Comparison of ENCODE assay signal across 8 cellular contexts in genomic region chr16:69105501-69106361, GRCh38. TPM values are rescaled to one million over a fixed set of nuclear protein-coding genes. Genes with fewer than 3 reads are reported as not detected.
DNase-seq lines count a peak whose midpoint lies in the region; ATAC-seq and TF ChIP-seq lines count a peak whose summit lies in the region.

HAS3 (plus strand) TSS chr16:69105653; CDS start chr16:69109396, 3,743 bp downstream.

- CTCF ChIA-PET in PC-3 (lab: Charles Lee), result interaction anchor here (0.6 to 0.7 kb wide), 2 partner anchors 49 to 203 kb away, joined by 3 read pairs; no protein-coding TSS in a partner anchor

- H3F3A ChIP-seq in PC-3 (ENCODE audit: low read length, unreplicated experiment), result peaks cover 6% of the 10 kb centered on the region

- peak within 1 kb of the TSS; percentile 71 for H2AFZ ChIP-seq in PC-3 (ENCODE audit: low read length)

- ATAC-seq in HG03045 (IDR thresholded peaks at IDR 0.05; ENCODE audit: unreplicated experiment) (peak; percentile 50), PC-3 (peak; percentile 67), GM18867 (IDR thresholded peaks at IDR 0.05; ENCODE audit: unreplicated experiment) (no peak)

- TSS peak; percentile 90 for BruUV-seq in PC-3 (replicated peaks; lab: Mats Ljungman, UMichigan)

- intact Hi-C loops in PC-3 (cut with micrococcal nuclease), result loop anchor here (1.0 to 2.0 kb wide), 4 partner anchors 32 to 258 kb away; no protein-coding TSS in a partner anchor

- POLR2A ChIA-PET in PC-3 (lab: Charles Lee; ENCODE audit: unreplicated experiment), result interaction anchor here (0.7 to 1.2 kb wide), 4 partner anchors 31 to 1179 kb away, joined by 3 to 5 read pairs (median 4); no protein-coding TSS in a partner anchor

- H3K27ac ChIP-seq in PC-3 (ENCODE audit: low read length), result peak within 1 kb of the TSS; percentile 83

- no peaks in the 10 kb centered on the region for H3K27me3 ChIP-seq in PC-3 (ENCODE audit: low read length)

- H3K36me3 ChIP-seq in PC-3 (ENCODE audit: low read depth, low read length), result peaks cover 23% of the 10 kb centered on the region

- H3K9me3 ChIP-seq in PC-3 (ENCODE audit: low read length), result no peaks in the 10 kb centered on the region

- TF ChIP-seq CTCF in PC-3 (conservative IDR thresholded peaks at IDR 0.05; ENCODE audit: low read depth, low read length), result peak; percentile 62

- H3K79me2 ChIP-seq in PC-3 (ENCODE audit: low read length), result peaks cover 52% of the 10 kb centered on the region

- no peaks in the 10 kb centered on the region for H3K9me2 ChIP-seq in PC-3 (replicated peaks; ENCODE audit: low read length)

- H3K9ac ChIP-seq in PC-3 (ENCODE audit: low read length), result peak within 1 kb of the TSS; percentile 92

- peaks cover 33% of the 10 kb centered on the region for H3K4me1 ChIP-seq in PC-3 (ENCODE audit: insufficient read depth, low read length)

- peak within 1 kb of the TSS; percentile 97 for H3K4me2 ChIP-seq in PC-3 (ENCODE audit: low read length)

- H3K4me3 ChIP-seq in PC-3 (ENCODE audit: low read length), result peak within 1 kb of the TSS; percentile 98

- peaks cover 33% of the 10 kb centered on the region for H4K20me1 ChIP-seq in PC-3 (ENCODE audit: low read length)

- DNase-seq in DMS153 (lab: John Stamatoyannopoulos, UW) (peak; percentile 57), PC-3 (peak; percentile 75), astrocyte of the hippocampus (ENCODE audit: low read depth, low spot score) (peak; percentile 86), iPS DF 19.7 (ENCODE audit: low read depth, low spot score) (peak; percentile 86), putamen (ENCODE audit: low spot score) (peak; percentile 64), H4 (ENCODE audit: low spot score) (no peak)

RNA-seq across cellular contexts. Expression of gene HAS3, which starts in this region (rescaled TPM):
- total RNA-seq in PC-3 (2014; rRNA removed), result 92.5 and 153 TPM in 2 replicates
- total RNA-seq in H4 (2014; rRNA removed; shearing (Covaris generic)), result 0.45 TPM in 1 of 2 replicates, not detected in the other

Comparison
In these comparisons a context has a peak if more than half of its experiments do, and no peak if none do; other contexts are left out.
1. RNA of gene HAS3 (total RNA-seq): 92.5 to 153 TPM in PC-3; 0.45 TPM in H4; every median in the first group is over 10 times any median in the second.